ENCODE assay signal across 12 cellular contexts in the genomic region with DNA sequence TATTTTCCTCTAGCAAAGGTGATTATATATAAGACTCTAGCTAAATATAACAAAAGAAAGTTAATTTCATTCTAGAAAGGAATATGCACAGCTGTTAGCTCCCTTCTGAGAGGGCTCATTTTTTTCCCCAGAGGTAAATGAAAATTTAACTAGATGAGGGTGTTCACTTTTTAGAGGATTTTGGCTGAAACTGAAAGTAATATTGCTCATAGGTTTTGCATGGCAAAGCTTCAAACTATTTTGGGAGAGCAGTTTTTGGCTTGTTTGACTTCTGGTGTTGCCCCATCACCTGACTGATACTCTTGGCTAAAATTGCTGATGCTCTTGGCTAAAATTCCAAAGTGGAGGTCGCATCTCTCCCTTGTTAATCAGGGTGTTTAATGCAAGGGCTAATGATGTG.
DNase-seq lines count a peak whose midpoint lies in the region; ATAC-seq and TF ChIP-seq lines count a peak whose summit lies in the region.
"Had no signal": no experiment of that assay in that cellular context is flagged by ENCODE, and none has a peak within 500 bp of the region (broad histone marks: within the 10 kb centered on the region; RNA-seq: fewer than 3 reads in every experiment).

No MANE protein-coding gene starts in this region.

- intact Hi-C loops in colonic mucosa (cut with DNase I) (no loop called here), lower leg skin (cut with DNase I; ENCODE audit: low total_unique reads) (no loop called here)

- H3K4me1 Mint-ChIP-seq in activated CD4-positive, alpha-beta memory T cell treated with anti-CD3 and anti-CD28 coated beads, Interleukin-2, amount 10 ng/mL, durations not matched to agents 7 days and 5 days = peaks cover 4% of the 10 kb centered on the region

- no peak overlapping the region for H3K4me3 Mint-ChIP-seq in activated CD4-positive, alpha-beta memory T cell treated with anti-CD3 and anti-CD28 coated beads, Interleukin-2, amount 10 ng/mL, durations not matched to agents 7 days and 5 days
- H3K4me3 Mint-ChIP-seq: activated CD4-positive, alpha-beta T cell treated with anti-CD3 and anti-CD28 coated beads, Interleukin-2, amount 10 ng/mL, durations not matched to agents 24 days and 14 days; naive thymus-derived CD4-positive, alpha-beta T cell had no signal

- POLR2A ChIA-PET in activated CD4-positive, alpha-beta memory T cell treated with anti-CD3 and anti-CD28 coated beads, Interleukin-2, amount 10 ng/mL, durations not matched to agents 7 days and 5 days (lab: Charles Lee) = no interaction called here

- H3K9me3 ChIP-seq in colonic mucosa = no peaks in the 10 kb centered on the region

- WGBS in lower leg skin, 2 donors = 50% methylated on average over 1 of the region's 1 CpG

- DNase-seq in NCI-H69 (lab: John Stamatoyannopoulos, UW) = peak; percentile 56
- no peak for DNase-seq in activated CD4-positive, alpha-beta memory T cell treated with anti-CD3 and anti-CD28 coated beads, Interleukin-2, amount 10 ng/mL, durations not matched to agents 7 days and 5 days
- DNase-seq in activated naive CD4-positive, alpha-beta T cell treated with anti-CD3 and anti-CD28 coated beads, Interleukin-2, amount 50 U/mL, for 16 hours = no peak
- DNase-seq in colonic mucosa = no peak
- no peak for DNase-seq in lower leg skin (ENCODE audit: low spot score in 2 of 2)
- DNase-seq: activated CD4-positive, alpha-beta T cell treated with anti-CD3 and anti-CD28 coated beads, Interleukin-2, amount 10 ng/mL, durations not matched to agents 24 days and 14 days; naive thymus-derived CD4-positive, alpha-beta T cell; NCI-H1930 had no signal

- no peak overlapping the region for H3K27ac Mint-ChIP-seq in activated CD4-positive, alpha-beta memory T cell treated with anti-CD3 and anti-CD28 coated beads, Interleukin-2, amount 10 ng/mL, durations not matched to agents 7 days and 5 days
- H3K27ac Mint-ChIP-seq: activated CD4-positive, alpha-beta T cell treated with anti-CD3 and anti-CD28 coated beads, Interleukin-2, amount 10 ng/mL, durations not matched to agents 24 days and 14 days had no signal

- TF ChIP-seq POLR2A in lower leg skin (IDR thresholded peaks at IDR 0.05) = no peak

- no peaks in the 10 kb centered on the region for H3K27me3 ChIP-seq in colonic mucosa

- no peaks in the 10 kb centered on the region for H3K4me1 ChIP-seq in colonic mucosa

- no peak overlapping the region for H3K9ac ChIP-seq in colonic mucosa (ENCODE audit: low read depth in 2 of 2, low read length in 2 of 2)

- H3K27ac ChIP-seq in colonic mucosa = no peak overlapping the region
- H3K27ac ChIP-seq: C4-2B had no signal

- no peak overlapping the region for H3K4me3 ChIP-seq in colonic mucosa
- no peak overlapping the region for H3K4me3 ChIP-seq in lower leg skin (ENCODE audit: low read depth, poor library complexity, severe bottlenecking)

- CTCF ChIA-PET in activated CD4-positive, alpha-beta memory T cell treated with anti-CD3 and anti-CD28 coated beads, Interleukin-2, amount 10 ng/mL, durations not matched to agents 7 days and 5 days (lab: Charles Lee) = no interaction called here

- H3K36me3 Mint-ChIP-seq in activated CD4-positive, alpha-beta memory T cell treated with anti-CD3 and anti-CD28 coated beads, Interleukin-2, amount 10 ng/mL, durations not matched to agents 7 days and 5 days (ENCODE audit: low read depth) = no peaks in the 10 kb centered on the region
- H3K36me3 Mint-ChIP-seq: naive thymus-derived CD4-positive, alpha-beta T cell had no signal

- peaks cover 2% of the 10 kb centered on the region for H3K9me3 Mint-ChIP-seq in activated CD4-positive, alpha-beta memory T cell treated with anti-CD3 and anti-CD28 coated beads, Interleukin-2, amount 10 ng/mL, durations not matched to agents 7 days and 5 days

- peak; percentile 78 for ATAC-seq in GM18520 (IDR thresholded peaks at IDR 0.05; ENCODE audit: unreplicated experiment)
- ATAC-seq in GM21447 (IDR thresholded peaks at IDR 0.05; ENCODE audit: unreplicated experiment) = peak; percentile 89
- peak; percentile 75 for ATAC-seq in HG03064 (IDR thresholded peaks at IDR 0.05; ENCODE audit: low read depth, unreplicated experiment)
- ATAC-seq: naive thymus-derived CD4-positive, alpha-beta T cell had no signal

- no peak for TF ChIP-seq CTCF in colonic mucosa (IDR thresholded peaks at IDR 0.05)
- no peak for TF ChIP-seq CTCF in lower leg skin (IDR thresholded peaks at IDR 0.05)

- H3K36me3 ChIP-seq in colonic mucosa = no peaks in the 10 kb centered on the region

- H3K27me3 Mint-ChIP-seq in activated CD4-positive, alpha-beta memory T cell treated with anti-CD3 and anti-CD28 coated beads, Interleukin-2, amount 10 ng/mL, durations not matched to agents 7 days and 5 days = no peaks in the 10 kb centered on the region
